Comparison of ENCODE assay signal across 22 cellular contexts in genomic region chr1:25238046-25238445, GRCh38. TPM values are rescaled to one million over a fixed set of nuclear protein-coding genes. Genes with fewer than 3 reads are reported as not detected.
DNase-seq lines count a peak whose midpoint lies in the region; ATAC-seq, FAIRE-seq and TF ChIP-seq lines count a peak whose summit lies in the region.
"Had no signal": no experiment of that assay in that cellular context is flagged by ENCODE, and none has a peak within 500 bp of the region (broad histone marks: within the 10 kb centered on the region; RNA-seq: fewer than 3 reads in every experiment).

No MANE protein-coding gene starts in this region.

- peaks cover 29% of the 10 kb centered on the region for H3K79me2 ChIP-seq in HCT116 (ENCODE audit: insufficient read depth, low read length)
- peaks cover 19% of the 10 kb centered on the region for H3K79me2 ChIP-seq in GM12878 (ENCODE audit: control insufficient read depth, insufficient read depth, low read length)
- peaks cover 15% of the 10 kb centered on the region for H3K79me2 ChIP-seq in smooth muscle cell (ENCODE audit: low read depth)

- no peak overlapping the region for H3K9ac ChIP-seq in HCT116 (ENCODE audit: low read length)
- H3K9ac ChIP-seq in GM12878 (ENCODE audit: control insufficient read depth, insufficient read depth, low read length): no peak overlapping the region
- H3K9ac ChIP-seq in smooth muscle cell (ENCODE audit: low read depth): no peak overlapping the region

- H3K9me3 ChIP-seq in HCT116 (ENCODE audit: control insufficient read depth in 1 of 2, insufficient read depth in 1 of 2, low read depth in 1 of 2, low read length in 2 of 2) (no peaks in the 10 kb centered on the region), GM12878 (replicated peaks; ENCODE audit: control insufficient read depth, insufficient read depth, low read length) (no peaks in the 10 kb centered on the region), smooth muscle cell (replicated peaks; ENCODE audit: low read depth) (no peaks in the 10 kb centered on the region)
- H3K9me3 ChIP-seq: suprapubic skin had no signal

- WGBS in GM12878 (ENCODE audit: insufficient coverage, insufficient replicate concordance, low lambda C conversion rate, missing lambda C conversion rate): 91% methylated on average over 11 of the region's 11 CpGs
- WGBS in smooth muscle cell (ENCODE audit: low lambda C conversion rate): 98% methylated on average over 11 of the region's 11 CpGs

- ATAC-seq in HCT116: no peak
- no peak for ATAC-seq in GM12878
- ATAC-seq in GM21786 (IDR thresholded peaks at IDR 0.05; ENCODE audit: unreplicated experiment): no peak
- no peak for ATAC-seq in Right ventricle myocardium inferior
- ATAC-seq: esophagus mucosa, left colon had no signal

- peak overlapping the region; percentile 63 for H3K27ac Mint-ChIP-seq in activated naive CD4-positive, alpha-beta T cell treated with anti-CD3 and anti-CD28 coated beads for 36 hours

- H3K36me3 Mint-ChIP-seq in activated naive CD4-positive, alpha-beta T cell treated with anti-CD3 and anti-CD28 coated beads for 36 hours (ENCODE audit: low read depth): peaks cover 10% of the 10 kb centered on the region

- BruUV-seq in HCT116 (replicated peaks; lab: Mats Ljungman, UMichigan): no TSS peak
- BruUV-seq in GM12878 (replicated peaks; lab: Mats Ljungman, UMichigan): no TSS peak

- H3K4me2 ChIP-seq in HCT116 (ENCODE audit: low read length): no peak overlapping the region
- H3K4me2 ChIP-seq in GM12878 (ENCODE audit: control insufficient read depth, insufficient read depth): no peak overlapping the region
- no peak overlapping the region for H3K4me2 ChIP-seq in smooth muscle cell

- intact Hi-C loops in activated naive CD4-positive, alpha-beta T cell treated with anti-CD3 and anti-CD28 coated beads for 36 hours (cut with micrococcal nuclease): loop anchor here (10.0 kb wide), 2 partner anchors 273 to 887 kb away; no protein-coding TSS in a partner anchor
- intact Hi-C loops in HCT116 (cut with micrococcal nuclease) (no loop called here), GM12878 (cut with micrococcal nuclease; ENCODE audit: unreplicated experiment) (no loop called here), Right ventricle myocardium inferior (cut with DNase I) (no loop called here)

- H3K4me3 Mint-ChIP-seq in activated naive CD4-positive, alpha-beta T cell treated with anti-CD3 and anti-CD28 coated beads for 36 hours: no peak overlapping the region
- H3K4me3 Mint-ChIP-seq: central memory CD8-positive, alpha-beta T cell had no signal

- H3K9me2 ChIP-seq in HCT116 (ENCODE audit: insufficient read depth): no peaks in the 10 kb centered on the region

- H4K20me1 ChIP-seq in HCT116 (ENCODE audit: insufficient read depth) (no peaks in the 10 kb centered on the region), GM12878 (ENCODE audit: control insufficient read depth, insufficient read depth) (no peaks in the 10 kb centered on the region), smooth muscle cell (ENCODE audit: low read depth) (peaks cover 12% of the 10 kb centered on the region)

- TF ChIP-seq RAD21 in HCT116 (IDR thresholded peaks at IDR 0.05; ENCODE audit: low read depth) (no peak), GM12878 (IDR thresholded peaks at IDR 0.05; ENCODE audit: insufficient read depth, low read depth, low read length) (no peak)

- RAD21 ChIA-PET in HCT116 (lab: Charles Lee; ENCODE audit: low non-redundant PET in 1 of 2, low total read pairs in 2 of 2, uncharacterized antibody in 2 of 2, unreplicated experiment in 2 of 2) (no interaction called here), GM12878 (lab: Charles Lee; ENCODE audit: unreplicated experiment) (no interaction called here)

- H3K36me3 ChIP-seq in HCT116 (ENCODE audit: control insufficient read depth in 1 of 2, insufficient read depth in 2 of 2, low read length in 2 of 2) (peaks cover 4 to 11% of the 10 kb centered on the region in 2 experiments; a peak in 3 of 4 replicates), GM12878 (ENCODE audit: control insufficient read depth in 2 of 2, insufficient read depth in 2 of 2, low read length in 1 of 2) (peaks cover 0 to 9% of the 10 kb centered on the region in 2 experiments; a peak in 2 of 4 replicates), smooth muscle cell (ENCODE audit: low read depth) (peaks cover 8% of the 10 kb centered on the region)

- H2AFZ ChIP-seq in HCT116 (ENCODE audit: low read depth, low read length, poor library complexity, severe bottlenecking): no peak overlapping the region
- no peak overlapping the region for H2AFZ ChIP-seq in GM12878 (ENCODE audit: control insufficient read depth, low read depth, low read length)
- H2AFZ ChIP-seq in smooth muscle cell (ENCODE audit: low read depth): no peak overlapping the region

- no peak for TF ChIP-seq CTCF in HCT116 (IDR thresholded peaks at IDR 0.05 in 2 of 3, conservative IDR thresholded peaks at IDR 0.05 in 1 of 3; ENCODE audit: borderline replicate concordance in 1 of 3, insufficient read depth in 1 of 3, low read depth in 2 of 3, low read length in 2 of 3)
- TF ChIP-seq CTCF in GM12878 (IDR thresholded peaks at IDR 0.05 in 2 of 3, conservative IDR thresholded peaks at IDR 0.05 in 1 of 3; ENCODE audit: control insufficient read depth in 2 of 3, extremely low read depth in 1 of 3, insufficient read depth in 1 of 3, low read depth in 3 of 3, low read length in 3 of 3): no peak
- no peak for TF ChIP-seq CTCF in smooth muscle cell (IDR thresholded peaks at IDR 0.05; ENCODE audit: borderline replicate concordance, insufficient read depth, poor library complexity, severe bottlenecking)

- no peak for TF ChIP-seq EP300 in GM12878 (IDR thresholded peaks at IDR 0.05; ENCODE audit: borderline replicate concordance in 1 of 2, control insufficient read depth in 1 of 2, low read depth in 2 of 2, low read length in 2 of 2)

- H3K27ac ChIP-seq in HCT116 (ENCODE audit: low read depth, low read length): peak overlapping the region; percentile 28; the same call in 1 of the 2 replicates
- H3K27ac ChIP-seq in GM12878 (ENCODE audit: control insufficient read depth, insufficient read depth): peak overlapping the region; percentile 12; the same call in 1 of the 2 replicates
- H3K27ac ChIP-seq in smooth muscle cell (ENCODE audit: low read depth): peak overlapping the region; percentile 59
- H3K27ac ChIP-seq: suprapubic skin had no signal

- CTCF ChIA-PET in activated naive CD4-positive, alpha-beta T cell treated with anti-CD3 and anti-CD28 coated beads for 36 hours (lab: Charles Lee): no interaction called here
- CTCF ChIA-PET in HCT116 (lab: Charles Lee) (no interaction called here), GM12878 (lab: Yijun Ruan, JAX) (interaction anchor here (0.7 kb wide), 1 partner anchor 129 kb away, joined by 3 read pairs; no protein-coding TSS in a partner anchor)

- POLR2A ChIA-PET in HCT116 (lab: Charles Lee) (interaction anchor here (1.1 to 1.7 kb wide), 2 partner anchors 9 kb away, joined by 3 to 7 read pairs; partner anchors contain the start of gene RSRP1), GM12878 (lab: Charles Lee) (no interaction called here)

- peaks cover 38% of the 10 kb centered on the region for H3K4me1 Mint-ChIP-seq in activated naive CD4-positive, alpha-beta T cell treated with anti-CD3 and anti-CD28 coated beads for 36 hours (ENCODE audit: low read depth)

- H3K4me1 ChIP-seq in HCT116 (ENCODE audit: control insufficient read depth in 1 of 2, insufficient read depth in 2 of 2, low read length in 2 of 2): peaks cover 34 to 46% of the 10 kb centered on the region in 2 experiments
- peaks cover 19% of the 10 kb centered on the region for H3K4me1 ChIP-seq in GM12878 (ENCODE audit: control insufficient read depth, insufficient read depth, low read length)
- peaks cover 15% of the 10 kb centered on the region for H3K4me1 ChIP-seq in smooth muscle cell (ENCODE audit: low read depth)

- TF ChIP-seq POLR2A in HCT116 (IDR thresholded peaks at IDR 0.05; ENCODE audit: borderline replicate concordance, extremely low read depth, insufficient read depth, insufficient read length): no peak
- no peak for TF ChIP-seq POLR2A in GM12878 (IDR thresholded peaks at IDR 0.05; ENCODE audit: low read depth, low read length)

- SMC1A ChIA-PET in GM12878 (lab: Charles Lee; ENCODE audit: uncharacterized antibody, unreplicated experiment): no interaction called here

- H3K4me3 ChIP-seq in HCT116 (replicated peaks in 1 of 2; ENCODE audit: low read depth in 1 of 2, low read length in 2 of 2) (no peak overlapping the region), GM12878 (no peak overlapping the region), smooth muscle cell (no peak overlapping the region)
- H3K4me3 ChIP-seq: suprapubic skin had no signal

- H3K27me3 ChIP-seq in HCT116 (ENCODE audit: insufficient read depth, low read length): no peaks in the 10 kb centered on the region
- H3K27me3 ChIP-seq in GM12878 (replicated peaks in 1 of 2; ENCODE audit: control insufficient read depth in 2 of 2, insufficient read depth in 2 of 2, low read length in 1 of 2): no peaks in the 10 kb centered on the region
- H3K27me3 ChIP-seq in smooth muscle cell (ENCODE audit: low read depth): no peaks in the 10 kb centered on the region
- H3K27me3 ChIP-seq: suprapubic skin had no signal

- no peaks in the 10 kb centered on the region for H3K27me3 Mint-ChIP-seq in activated naive CD4-positive, alpha-beta T cell treated with anti-CD3 and anti-CD28 coated beads for 36 hours (ENCODE audit: low read depth)
- H3K27me3 Mint-ChIP-seq: central memory CD8-positive, alpha-beta T cell had no signal

- in situ Hi-C loops in GM12878 (cut with MboI): loop anchor here (5.0 to 25.0 kb wide), 2 partner anchors 574 to 1451 kb away; partner anchors contain the start of genes LYPLA2 and PITHD1

- H3F3A ChIP-seq in smooth muscle cell (ENCODE audit: low read depth): peaks cover 40% of the 10 kb centered on the region

- no peaks in the 10 kb centered on the region for H3K9me3 Mint-ChIP-seq in activated naive CD4-positive, alpha-beta T cell treated with anti-CD3 and anti-CD28 coated beads for 36 hours
- H3K9me3 Mint-ChIP-seq: central memory CD8-positive, alpha-beta T cell had no signal

- no peak for FAIRE-seq in GM12878 (lab: Jason Lieb, UNC)

- DNase-seq in activated naive CD4-positive, alpha-beta T cell treated with anti-CD3 and anti-CD28 coated beads for 36 hours: no peak
- no peak for DNase-seq in activated naive CD4-positive, alpha-beta T cell treated with anti-CD3 and anti-CD28 coated beads, Interleukin-2, amount 50 U/mL, for 16 hours
- DNase-seq in HCT116 (ENCODE audit: low read depth, low spot score) (no peak), GM12878 (ENCODE audit: low read depth, low spot score) (no peak), smooth muscle cell (lab: John Stamatoyannopoulos, UW; ENCODE audit: unreplicated experiment) (no peak), putamen (ENCODE audit: low spot score) (no peak), Right ventricle myocardium inferior (ENCODE audit: missing footprints) (no peak)
- DNase-seq: activated CD8-positive, alpha-beta memory T cell treated with anti-CD3 and anti-CD28 coated beads for 24 hours; amygdala; effector CD4-positive, alpha-beta T cell; KG1; left colon; NCI-H1105; NCI-H2107; NCI-H510A; retina; SW 1271 had no signal

RNA-seq across cellular contexts. Expression of gene SYF2, which starts 5.7 kb away (rescaled TPM):
- total RNA-seq in activated naive CD4-positive, alpha-beta T cell treated with anti-CD3 and anti-CD28 coated beads for 36 hours: 10 to 100 TPM; 39.7 to 46.8 TPM
- total RNA-seq in HCT116 (2021; ENCODE audit: unreplicated experiment) (40.4 TPM), GM12878 (2014; rRNA removed) (31.9 and 38.5 TPM in 2 replicates), GM12878 (2014; rRNA removed; fragmentation: Illumina TruSeq; extraction: Trizol) (62.1 and 62.6 TPM in 2 replicates), GM12878 (2021) (29.2 and 30.0 TPM in 2 replicates), smooth muscle cell (57.2 and 61.1 TPM in 2 replicates), Right ventricle myocardium inferior (34.1 TPM)
- polyA plus RNA-seq in HCT116 (2012): 19.1 and 26.6 TPM in 2 replicates
- total RNA-seq in GM12878 (2013; cell fraction: nucleolus; rRNA removed): 15.0 and 17.3 TPM in 2 replicates
- 34.2 TPM for polyA plus RNA-seq in GM12878 (2011; ENCODE audit: low read depth)
- polyA plus RNA-seq in GM12878 (2011; rRNA removed) (49.2 and 80.1 TPM in 2 replicates), GM12878 (2014; fragmentation: Illumina TruSeq; extraction: Trizol) (70.5 and 76.8 TPM in 2 replicates), GM12878 (2014; fragmentation: Nextera tagmentation; extraction: Ambion mirVana) (10 to 100 TPM; 20.3 to 31.3 TPM), GM12878 (2014; rRNA removed) (32.9 and 38.0 TPM in 2 replicates), GM12878 (2016; fragmentation: Nextera tagmentation; extraction: Ambion mirVana) (10 to 100 TPM; 34.8 to 35.8 TPM), smooth muscle cell (28.1 and 33.9 TPM in 2 replicates)
- polyA plus RNA-seq in GM12878 (2011; cell fraction: cytosol; rRNA removed): 12.1 and 13.2 TPM in 2 replicates
- polyA plus RNA-seq in GM12878 (2011; cell fraction: nucleus; rRNA removed): 12.5 and 12.6 TPM in 2 replicates
- 68.3 and 73.1 TPM in 2 replicates for polyA plus RNA-seq in GM12878 (2012)
- 8.5 and 10.7 TPM in 2 replicates for polyA minus RNA-seq in GM12878 (2011; rRNA and poly(A)+ RNA removed)
- polyA minus RNA-seq in GM12878 (2011; cell fraction: cytosol; rRNA and poly(A)+ RNA removed): 3.2 and 5.9 TPM in 2 replicates
- 6.4 and 12.8 TPM in 2 replicates for polyA minus RNA-seq in GM12878 (2011; cell fraction: nucleus; rRNA and poly(A)+ RNA removed)

RNA-seq across cellular contexts. Expression of gene RSRP1, which starts 9.2 kb away (rescaled TPM):
- 100 to 1,000 TPM; 101 to 110 TPM for total RNA-seq in activated naive CD4-positive, alpha-beta T cell treated with anti-CD3 and anti-CD28 coated beads for 36 hours
- 82.9 TPM for total RNA-seq in HCT116 (2021; ENCODE audit: unreplicated experiment)
- 30.0 and 37.9 TPM in 2 replicates for polyA plus RNA-seq in HCT116 (2012)
- 479 and 538 TPM in 2 replicates for total RNA-seq in GM12878 (2013; cell fraction: nucleolus; rRNA removed)
- 72.1 and 84.6 TPM in 2 replicates for total RNA-seq in GM12878 (2014; rRNA removed)
- 114 and 115 TPM in 2 replicates for total RNA-seq in GM12878 (2014; rRNA removed; fragmentation: Illumina TruSeq; extraction: Trizol)
- 67.4 and 78.2 TPM in 2 replicates for total RNA-seq in GM12878 (2021)
- 90.1 TPM for polyA plus RNA-seq in GM12878 (2011; ENCODE audit: low read depth)
- polyA plus RNA-seq in GM12878 (2011; rRNA removed): 128 and 232 TPM in 2 replicates
- 69.9 and 105 TPM in 2 replicates for polyA plus RNA-seq in GM12878 (2011; cell fraction: cytosol; rRNA removed)
- polyA plus RNA-seq in GM12878 (2011; cell fraction: nucleus; rRNA removed): 436 and 505 TPM in 2 replicates
- 121 and 150 TPM in 2 replicates for polyA plus RNA-seq in GM12878 (2012)
- 88.5 and 118 TPM in 2 replicates for polyA plus RNA-seq in GM12878 (2014; fragmentation: Illumina TruSeq; extraction: Trizol)
- polyA plus RNA-seq in GM12878 (2014; fragmentation: Nextera tagmentation; extraction: Ambion mirVana): 10 to 100 TPM; 23.5 to 48.3 TPM
- 103 and 125 TPM in 2 replicates for polyA plus RNA-seq in GM12878 (2014; rRNA removed)
- 10 to 100 TPM; 91.5 to 99.1 TPM for polyA plus RNA-seq in GM12878 (2016; fragmentation: Nextera tagmentation; extraction: Ambion mirVana)
- polyA minus RNA-seq in GM12878 (2011; rRNA and poly(A)+ RNA removed): 72.9 and 96.0 TPM in 2 replicates
- 36.5 and 49.1 TPM in 2 replicates for polyA minus RNA-seq in GM12878 (2011; cell fraction: cytosol; rRNA and poly(A)+ RNA removed)
- polyA minus RNA-seq in GM12878 (2011; cell fraction: nucleus; rRNA and poly(A)+ RNA removed): 150 and 177 TPM in 2 replicates
- 83.7 and 93.6 TPM in 2 replicates for total RNA-seq in smooth muscle cell
- polyA plus RNA-seq in smooth muscle cell: 32.3 and 48.8 TPM in 2 replicates
- total RNA-seq in Right ventricle myocardium inferior: 41.4 TPM

RNA-seq across cellular contexts. Expression of gene RHD, which starts 34.3 kb away (rescaled TPM):
- not detected for total RNA-seq in activated naive CD4-positive, alpha-beta T cell treated with anti-CD3 and anti-CD28 coated beads for 36 hours
- total RNA-seq in HCT116 (2021; ENCODE audit: unreplicated experiment) (not detected), GM12878 (2014; rRNA removed) (not detected in 2 replicates), GM12878 (2014; rRNA removed; fragmentation: Illumina TruSeq; extraction: Trizol) (not detected in 2 replicates), GM12878 (2021) (0.13 TPM in 1 of 2 replicates, not detected in the other), smooth muscle cell (not detected in 2 replicates), Right ventricle myocardium inferior (not detected)
- 0.04 and 0.10 TPM in 2 replicates for polyA plus RNA-seq in HCT116 (2012)
- 0.27 TPM in 1 of 2 replicates, not detected in the other for total RNA-seq in GM12878 (2013; cell fraction: nucleolus; rRNA removed)
- polyA plus RNA-seq in GM12878 (2011; ENCODE audit: low read depth): not detected
- polyA plus RNA-seq in GM12878 (2011; rRNA removed) (not detected in 2 replicates), GM12878 (2014; fragmentation: Illumina TruSeq; extraction: Trizol) (not detected in 2 replicates), GM12878 (2014; fragmentation: Nextera tagmentation; extraction: Ambion mirVana) (under 1 TPM in 1 of 2 experiments, not detected in 1; 0.02 TPM), GM12878 (2014; rRNA removed) (not detected in 2 replicates), GM12878 (2016; fragmentation: Nextera tagmentation; extraction: Ambion mirVana) (under 1 TPM; 0.24 to 0.34 TPM), smooth muscle cell (0.12 TPM in 1 of 2 replicates, not detected in the other)
- polyA plus RNA-seq in GM12878 (2011; cell fraction: cytosol; rRNA removed): 0.04 TPM in 1 of 2 replicates, not detected in the other
- 0.16 TPM in 1 of 2 replicates, not detected in the other for polyA plus RNA-seq in GM12878 (2011; cell fraction: nucleus; rRNA removed)
- polyA plus RNA-seq in GM12878 (2012): 0.12 and 0.15 TPM in 2 replicates
- not detected in 2 replicates for polyA minus RNA-seq in GM12878 (2011; rRNA and poly(A)+ RNA removed)
- polyA minus RNA-seq in GM12878 (2011; cell fraction: cytosol; rRNA and poly(A)+ RNA removed): not detected in 2 replicates
- polyA minus RNA-seq in GM12878 (2011; cell fraction: nucleus; rRNA and poly(A)+ RNA removed): not detected in 2 replicates
- total RNA-seq: Daoy, esophagus mucosa, left colon, suprapubic skin had no signal
